In the genomic region with DNA sequence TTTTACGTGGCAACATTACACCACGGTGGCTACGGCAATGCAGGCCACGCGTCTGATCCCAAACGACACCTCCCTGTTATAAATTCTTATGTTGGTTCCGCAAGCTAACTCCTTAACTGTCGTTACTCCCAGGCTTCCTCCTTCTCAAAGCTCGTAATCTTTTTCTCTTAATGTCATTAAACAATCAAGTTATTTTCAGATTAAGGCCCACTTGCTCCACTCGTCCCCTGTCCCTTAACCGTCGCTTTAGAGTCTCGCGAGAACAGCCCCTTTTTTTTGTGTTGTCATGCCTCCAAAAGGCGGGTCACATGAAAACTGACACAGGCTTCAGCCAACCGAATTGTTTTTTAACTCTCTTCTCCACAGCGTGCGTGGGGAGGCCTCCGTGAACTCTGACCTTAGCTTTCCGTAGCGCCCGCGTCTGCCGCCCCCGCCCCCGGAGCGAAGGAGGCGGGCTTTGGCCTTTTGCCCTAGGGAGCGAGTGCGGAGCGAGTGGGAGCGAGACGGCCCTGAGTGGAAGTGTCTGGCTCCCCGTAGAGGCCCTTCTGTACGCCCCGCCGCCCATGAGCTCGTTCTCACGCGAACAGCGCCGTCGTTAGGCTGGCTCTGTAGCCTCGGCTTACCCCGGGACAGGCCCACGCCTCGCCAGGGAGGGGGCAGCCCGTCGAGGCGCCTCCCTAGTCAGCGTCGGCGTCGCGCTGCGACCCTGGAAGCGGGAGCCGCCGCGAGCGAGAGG, we compare ENCODE assay signal across 8 cellular contexts. TPM values are rescaled to one million over a fixed set of nuclear protein-coding genes. Genes with fewer than 3 reads are reported as not detected.
DNase-seq lines count a peak whose midpoint lies in the region; ATAC-seq, FAIRE-seq and TF ChIP-seq lines count a peak whose summit lies in the region.

Gene CAND1, plus strand, starts transcription at position 463 of the 736 bp plus-strand sequence. CDS start 360 bp downstream, outside the sequence.

- H3K4me3 ChIP-seq in kidney (ENCODE audit: low read length in 2 of 2) = peak within 1 kb of the TSS; percentile 89 to 98

- H3K27ac ChIP-seq in kidney (ENCODE audit: low read depth in 2 of 2, low read length in 2 of 2) = peak within 1 kb of the TSS; percentile 99

- no peaks in the 10 kb centered on the region for H3K36me3 ChIP-seq in kidney (ENCODE audit: control insufficient read depth in 1 of 2, insufficient read depth in 2 of 2, low read length in 2 of 2)

- no peaks in the 10 kb centered on the region for H3K27me3 Mint-ChIP-seq in chondrocyte (ENCODE audit: low read depth)

- TF ChIP-seq CTCF in chondrocyte (IDR thresholded peaks at IDR 0.05) (no peak), kidney (IDR thresholded peaks at IDR 0.05; ENCODE audit: borderline replicate concordance, extremely low read depth, insufficient read depth) (no peak)

- H3K4me1 Mint-ChIP-seq in chondrocyte (ENCODE audit: low read depth) = peaks cover 38% of the 10 kb centered on the region

- peak; percentile 97 for DNase-seq in AG20443 (ENCODE audit: low spot score)
- peak; percentile 97 for DNase-seq in NCI-H510A (lab: John Stamatoyannopoulos, UW)
- DNase-seq in activated CD4-positive, alpha-beta T cell treated with anti-CD3 and anti-CD28 coated beads for 24 hours (ENCODE audit: low read depth in 2 of 2) = peak; percentile 88 to 96
- peak; percentile 97 for DNase-seq in chondrocyte (ENCODE audit: low spot score)
- DNase-seq in kidney = peak; percentile 99
- peak; percentile 95 for DNase-seq in stimulated activated CD4-positive, alpha-beta T cell treated with anti-CD3 and anti-CD28 coated beads, Interleukin-15, amount 100 ng/mL, for 24 hours

- H3K4me1 ChIP-seq in kidney (ENCODE audit: control insufficient read depth in 1 of 2, insufficient read depth in 1 of 2, low read depth in 1 of 2, low read length in 2 of 2) = peaks cover 9 to 18% of the 10 kb centered on the region in 2 donors

- peak; percentile 80 for ATAC-seq in HG03439 (IDR thresholded peaks at IDR 0.05; ENCODE audit: unreplicated experiment)

- intact Hi-C loops in kidney (cut with DNase I) = no loop called here

- peak; percentile 86 for TF ChIP-seq POLR2A in GM19193 (IDR thresholded peaks at IDR 0.05; ENCODE audit: extremely low read depth, insufficient read depth, insufficient read length)

- H3K27ac Mint-ChIP-seq in chondrocyte (ENCODE audit: unreplicated experiment) = peak within 1 kb of the TSS; percentile 100

- FAIRE-seq in kidney (lab: Jason Lieb, UNC) = peak; percentile 86

- H3K9ac ChIP-seq in kidney (ENCODE audit: low read length in 2 of 2) = peak within 1 kb of the TSS; percentile 98

- H3K4me3 Mint-ChIP-seq in chondrocyte (ENCODE audit: unreplicated experiment) = peak within 1 kb of the TSS; percentile 85

- H3K9me3 ChIP-seq in kidney (ENCODE audit: control insufficient read depth in 1 of 2, low read length in 2 of 2) = peaks cover 0 to 7% of the 10 kb centered on the region in 2 donors

- H3K36me3 Mint-ChIP-seq in chondrocyte (ENCODE audit: low read depth) = peaks cover 2% of the 10 kb centered on the region

- H3K9me3 Mint-ChIP-seq in chondrocyte (ENCODE audit: low read depth) = peaks cover 6% of the 10 kb centered on the region

RNA-seq across cellular contexts. Expression of gene CAND1, which starts in this region (rescaled TPM):
- total RNA-seq in chondrocyte (164 to 189 TPM (median 166 TPM) in 3 replicates), kidney (104 TPM)
- 28.8 TPM for polyA plus RNA-seq in kidney (ENCODE audit: insufficient read depth, low read depth, low replicate concordance)

Comparison
In these comparisons a context has a peak if more than half of its experiments do, and no peak if none do; other contexts are left out.
1. Peak in every context shown above with its lines: DNase-seq, ATAC-seq, H3K4me3 ChIP-seq and H3K27ac ChIP-seq.